In the genomic region with DNA sequence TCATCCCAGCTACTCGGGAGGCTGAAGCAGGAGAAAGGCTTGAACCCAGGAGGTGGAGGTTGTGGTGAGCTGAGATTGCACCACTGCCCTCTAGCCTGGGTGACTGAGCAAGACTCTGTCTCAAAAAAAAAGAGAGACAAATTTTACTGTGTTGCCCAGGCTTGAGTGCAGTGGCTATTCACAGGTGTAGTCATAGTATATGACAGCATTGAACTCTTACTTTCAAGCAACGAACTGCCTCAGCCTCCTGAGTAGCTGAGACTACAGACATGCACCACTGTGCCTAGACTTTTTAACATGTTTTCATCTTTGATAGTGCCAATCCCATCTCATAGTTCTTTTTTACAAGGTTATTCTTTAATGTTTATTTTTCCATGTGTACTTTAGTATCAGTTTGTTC, we compare ENCODE assay signal across 16 cellular contexts.
"Had no signal": no experiment of that assay in that cellular context is flagged by ENCODE, and none has a peak within 500 bp of the region (broad histone marks: within the 10 kb centered on the region; RNA-seq: fewer than 3 reads in every experiment).

No MANE protein-coding gene starts in this region.

- H3K4me1 ChIP-seq: colonic mucosa had no signal

- ATAC-seq: heart right ventricle, left lung had no signal

- DNase-seq: activated CD4-positive, alpha-beta T cell treated with anti-CD3 and anti-CD28 coated beads for 48 hours; activated CD8-positive, alpha-beta memory T cell treated with anti-CD3 and anti-CD28 coated beads for 24 hours; activated effector memory CD4-positive, alpha-beta T cell treated with Interleukin-2 at 50 U/mL for 16 hours; activated T-cell treated with anti-CD3 and anti-CD28 coated beads for 4 hours; colonic mucosa; heart right ventricle; left lung; mesendoderm; stimulated activated CD4-positive, alpha-beta T cell treated with anti-CD3 and anti-CD28 coated beads, Interleukin-4, amount 100 ng/mL, for 1 hour; stimulated activated CD8-positive, alpha-beta memory T cell treated with anti-CD3 and anti-CD28 coated beads, Interleukin-4, amount 100 ng/mL, for 48 hours; stomach; SW 1271 had no signal

- FAIRE-seq: islet of Langerhans had no signal

- H3K9me3 ChIP-seq: colonic mucosa, stomach, thoracic aorta had no signal

- H3K36me3 ChIP-seq: ascending aorta, cardiac muscle cell, colonic mucosa, thoracic aorta had no signal

- H3K27ac ChIP-seq: ascending aorta, cardiac muscle cell, colonic mucosa, heart right ventricle, left lung, stomach, thoracic aorta had no signal

- H3K27me3 ChIP-seq: ascending aorta, cardiac muscle cell, colonic mucosa, heart right ventricle, left lung, stomach had no signal

- H3K4me3 ChIP-seq: ascending aorta, cardiac muscle cell, colonic mucosa, heart right ventricle, left lung, stomach, thoracic aorta had no signal
